9 cellular contexts compared by ENCODE assay signal in genomic region chr16:80569440-80570105, GRCh38.
A peak's percentile ranks its signal among the peaks of the same experiment; 100 is the strongest.
DNase-seq lines count a peak whose midpoint lies in the region; ATAC-seq and TF ChIP-seq lines count a peak whose summit lies in the region.
"Had no signal": no experiment of that assay in that cellular context is flagged by ENCODE, and none has a peak within 500 bp of the region (broad histone marks: within the 10 kb centered on the region; RNA-seq: fewer than 3 reads in every experiment).

No MANE protein-coding gene starts in this region.

- ATAC-seq in activated CD4-positive, CD25-positive, alpha-beta regulatory T cell treated with anti-CD3 and anti-CD28 coated beads, Interleukin-2, amount 50 U/mL, for 24 hours: peak; percentile 99
- ATAC-seq in HG03342 (IDR thresholded peaks at IDR 0.05; ENCODE audit: unreplicated experiment): no peak

- no peak for TF ChIP-seq CTCF in epithelial cell of esophagus (IDR thresholded peaks at IDR 0.05; ENCODE audit: insufficient read depth, low read depth, low read length, missing control alignments)

- DNase-seq in DMS53 (lab: John Stamatoyannopoulos, UW): peak; percentile 12
- DNase-seq in DMS53 treated with DMSO at 0.1 percent for 48 hours (lab: John Stamatoyannopoulos, UW; ENCODE audit: unreplicated experiment): no peak
- peak; percentile 11 for DNase-seq in epithelial cell of esophagus (ENCODE audit: low read depth)
- DNase-seq in stimulated activated CD8-positive, alpha-beta memory T cell treated with anti-CD3 and anti-CD28 coated beads, Interleukin-2, amount 100 ng/mL, for 48 hours (ENCODE audit: low read depth in 2 of 2): peak; percentile 60 to 63
- no peak for DNase-seq in NOMO-1 (lab: John Stamatoyannopoulos, UW; ENCODE audit: unreplicated experiment in 2 of 2)
- no peak for DNase-seq in DMS79 (lab: John Stamatoyannopoulos, UW)

- H3K4me3 ChIP-seq in epithelial cell of esophagus (ENCODE audit: low read length): no peak overlapping the region
- H3K4me3 ChIP-seq: SJSA1 had no signal

Comparison
In these comparisons a context has a peak if more than half of its experiments do, and no peak if none do; other contexts are left out.
1. DNase-seq: peak in DMS53 (single experiment), epithelial cell of esophagus (single experiment) and stimulated activated CD8-positive, alpha-beta memory T cell treated with anti-CD3 and anti-CD28 coated beads, Interleukin-2, amount 100 ng/mL, for 48 hours (2 of 2); none in DMS53 treated with DMSO at 0.1 percent for 48 hours (single experiment), NOMO-1 (0 of 2) and DMS79 (single experiment).